ENCODE assay signal across 11 cellular contexts in genomic region chr1:240691521-240692338, GRCh38.
A peak's percentile ranks its signal among the peaks of the same experiment; 100 is the strongest.
DNase-seq lines count a peak whose midpoint lies in the region; ATAC-seq, FAIRE-seq and TF ChIP-seq lines count a peak whose summit lies in the region.
"Had no signal": no experiment of that assay in that cellular context is flagged by ENCODE, and none has a peak within 500 bp of the region (broad histone marks: within the 10 kb centered on the region; RNA-seq: fewer than 3 reads in every experiment).

No MANE protein-coding gene starts in this region.

- in situ Hi-C loops in GM12878 (cut with MboI) = no loop called here

- no peak for FAIRE-seq in GM12878 (lab: Jason Lieb, UNC)
- FAIRE-seq: TTC549 had no signal

- H3K27me3 ChIP-seq in GM12878 (replicated peaks in 1 of 2; ENCODE audit: control insufficient read depth in 2 of 2, insufficient read depth in 2 of 2, low read length in 1 of 2) (no peaks in the 10 kb centered on the region), right lobe of liver (no peaks in the 10 kb centered on the region), aorta (ENCODE audit: control insufficient read depth in 1 of 2, insufficient read depth in 2 of 2, low read length in 1 of 2) (no peaks in the 10 kb centered on the region)
- H3K27me3 ChIP-seq: neutrophil had no signal

- no peaks in the 10 kb centered on the region for H4K20me1 ChIP-seq in GM12878 (ENCODE audit: control insufficient read depth, insufficient read depth)

- H3K4me3 ChIP-seq in GM12878 (no peak overlapping the region), right lobe of liver (peak overlapping the region in 2 of 3 donors; percentile 4 to 18), aorta (ENCODE audit: low read length in 2 of 2) (no peak overlapping the region)

- no peak; the same call in 1 of the 2 replicates for TF ChIP-seq RAD21 in GM12878 (IDR thresholded peaks at IDR 0.05; ENCODE audit: insufficient read depth, low read depth, low read length)

- no peak for TF ChIP-seq EP300 in GM12878 (IDR thresholded peaks at IDR 0.05; ENCODE audit: borderline replicate concordance in 1 of 2, control insufficient read depth in 1 of 2, low read depth in 2 of 2, low read length in 2 of 2)

- ATAC-seq in GM12878 = no peak
- ATAC-seq in right lobe of liver = peak; percentile 94 to 97 (median 96)
- ATAC-seq in aorta (ENCODE audit: low FRiP score) = peak; percentile 72
- ATAC-seq in GM21367 (IDR thresholded peaks at IDR 0.05; ENCODE audit: unreplicated experiment) = no peak

- H3K4me2 ChIP-seq in GM12878 (ENCODE audit: control insufficient read depth, insufficient read depth) = no peak overlapping the region

- H3K27ac ChIP-seq in GM12878 (ENCODE audit: control insufficient read depth, insufficient read depth) (no peak overlapping the region), right lobe of liver (peak overlapping the region in 1 of 3 donors; percentile 6), aorta (ENCODE audit: low read depth in 1 of 2, low read length in 2 of 2) (no peak overlapping the region)
- H3K27ac ChIP-seq: neutrophil had no signal

- H3K36me3 ChIP-seq in GM12878 (ENCODE audit: control insufficient read depth in 2 of 2, insufficient read depth in 2 of 2, low read length in 1 of 2) (no peaks in the 10 kb centered on the region), right lobe of liver (no peaks in the 10 kb centered on the region), aorta (ENCODE audit: control insufficient read depth in 1 of 2, insufficient read depth in 2 of 2, low read length in 1 of 2) (no peaks in the 10 kb centered on the region)
- H3K36me3 ChIP-seq: neutrophil had no signal

- H2AFZ ChIP-seq in GM12878 (ENCODE audit: control insufficient read depth, low read depth, low read length) = no peak overlapping the region

- SMC1A ChIA-PET in GM12878 (lab: Charles Lee; ENCODE audit: uncharacterized antibody, unreplicated experiment) = interaction anchor here (1.8 kb wide), 1 partner anchor 236 kb away, joined by 7 read pairs; no protein-coding TSS in a partner anchor

- intact Hi-C loops in GM12878 (cut with micrococcal nuclease; ENCODE audit: unreplicated experiment) (loop anchor here (2.0 kb wide), 1 partner anchor 237 kb away; no protein-coding TSS in a partner anchor), right lobe of liver (cut with DNase I) (loop anchor here in 1 of 2 donors (10.0 kb wide), 1 partner anchor 237 kb away; no protein-coding TSS in a partner anchor), aorta (cut with DNase I) (no loop called here)

- peak; percentile 1 for DNase-seq in NCI-H2196 (lab: John Stamatoyannopoulos, UW; ENCODE audit: unreplicated experiment)
- no peak for DNase-seq in NCI-H2196 treated with DMSO at 0.1 percent for 48 hours (lab: John Stamatoyannopoulos, UW; ENCODE audit: unreplicated experiment)
- DNase-seq in NCI-H2081 treated with DMSO at 0.1 percent for 48 hours (lab: John Stamatoyannopoulos, UW) = peak; percentile 6
- no peak for DNase-seq in GM12878 (ENCODE audit: low read depth, low spot score)
- DNase-seq in right lobe of liver = peak; percentile 33 to 59 (median 58)
- DNase-seq in aorta = peak in 1 of 2 donors; percentile 57
- no peak for DNase-seq in cerebellar nuclear complex (lab: John Stamatoyannopoulos, UW)
- DNase-seq: CD4-positive, CD25-positive, alpha-beta regulatory T cell had no signal

- peak in 2 of 3 experiments; percentile 25 to 36; a peak in 3 of 6 replicates for TF ChIP-seq CTCF in GM12878 (IDR thresholded peaks at IDR 0.05 in 2 of 3, conservative IDR thresholded peaks at IDR 0.05 in 1 of 3; ENCODE audit: control insufficient read depth in 2 of 3, extremely low read depth in 1 of 3, insufficient read depth in 1 of 3, low read depth in 3 of 3, low read length in 3 of 3)
- peak; percentile 58 to 84 (median 76) for TF ChIP-seq CTCF in right lobe of liver (IDR thresholded peaks at IDR 0.05)

- POLR2A ChIA-PET in GM12878 (lab: Charles Lee) = no interaction called here

- no peaks in the 10 kb centered on the region for H3K9me3 ChIP-seq in GM12878 (replicated peaks; ENCODE audit: control insufficient read depth, insufficient read depth, low read length)
- no peaks in the 10 kb centered on the region for H3K9me3 ChIP-seq in right lobe of liver
- no peaks in the 10 kb centered on the region for H3K9me3 ChIP-seq in aorta (ENCODE audit: control insufficient read depth, low read length)
- H3K9me3 ChIP-seq: neutrophil had no signal

- no peak overlapping the region for H3K9ac ChIP-seq in GM12878 (ENCODE audit: control insufficient read depth, insufficient read depth, low read length)

- no TSS peak for BruUV-seq in GM12878 (replicated peaks; lab: Mats Ljungman, UMichigan)

- H3K79me2 ChIP-seq in GM12878 (ENCODE audit: control insufficient read depth, insufficient read depth, low read length) = no peaks in the 10 kb centered on the region

- no peaks in the 10 kb centered on the region for H3K4me1 ChIP-seq in GM12878 (ENCODE audit: control insufficient read depth, insufficient read depth, low read length)
- H3K4me1 ChIP-seq in right lobe of liver = no peaks in the 10 kb centered on the region
- no peaks in the 10 kb centered on the region for H3K4me1 ChIP-seq in aorta (ENCODE audit: control insufficient read depth in 1 of 2, insufficient read depth in 2 of 2, low read length in 2 of 2)

- CTCF ChIA-PET in GM12878 (lab: Yijun Ruan, JAX) = interaction anchor here (1.5 to 3.0 kb wide), 2 partner anchors 233 to 237 kb away, joined by 8 to 13 read pairs; no protein-coding TSS in a partner anchor

- WGBS in GM12878 (ENCODE audit: insufficient coverage, insufficient replicate concordance, low lambda C conversion rate, missing lambda C conversion rate) = 69% methylated on average over 11 of the region's 11 CpGs
- WGBS in right lobe of liver (ENCODE audit: insufficient coverage, low coverage, low lambda C conversion rate, missing lambda C conversion rate) = 31% methylated on average over 10 of the region's 11 CpGs
- WGBS in aorta, 2 donors = 48 to 50% methylated on average over 11 of the region's 11 CpGs

- RAD21 ChIA-PET in GM12878 (lab: Charles Lee; ENCODE audit: unreplicated experiment) = interaction anchor here (1.6 kb wide), 1 partner anchor 237 kb away, joined by 7 read pairs; no protein-coding TSS in a partner anchor

- TF ChIP-seq POLR2A in GM12878 (IDR thresholded peaks at IDR 0.05; ENCODE audit: low read depth, low read length) = no peak
- TF ChIP-seq POLR2A in right lobe of liver (IDR thresholded peaks at IDR 0.05) = no peak

TF ChIP-seq in GM12878, 131 proteins besides CTCF, POLR2A, EP300 and RAD21:
- TF ChIP-seq SMC3 (IDR thresholded peaks at IDR 0.05; ENCODE audit: borderline replicate concordance, low read length) (peak; percentile 7; the same call in 1 of the 2 replicates), GABPA (IDR thresholded peaks at IDR 0.05; ENCODE audit: low read depth) (no peak)

Comparison
In these comparisons a context has a peak if more than half of its experiments do, and no peak if none do; other contexts are left out.
1. DNase-seq: peak in NCI-H2196 (single experiment), NCI-H2081 treated with DMSO at 0.1 percent for 48 hours (single experiment) and right lobe of liver (3 of 3); none in NCI-H2196 treated with DMSO at 0.1 percent for 48 hours (single experiment), GM12878 (single experiment) and cerebellar nuclear complex (0 of 2).
2. ATAC-seq: peak in right lobe of liver (4 of 4) and aorta (single experiment); none in GM12878 (single experiment) and GM21367 (single experiment).
3. H3K4me3 ChIP-seq: peak in right lobe of liver (2 of 3); none in GM12878 (single experiment) and aorta (0 of 2).